14 cellular contexts compared by ENCODE assay signal in genomic region chr7:8178353-8178752, GRCh38.
DNase-seq lines count a peak whose midpoint lies in the region; ATAC-seq, FAIRE-seq and TF ChIP-seq lines count a peak whose summit lies in the region.
"Had no signal": no experiment of that assay in that cellular context is flagged by ENCODE, and none has a peak within 500 bp of the region (broad histone marks: within the 10 kb centered on the region; RNA-seq: fewer than 3 reads in every experiment).

No MANE protein-coding gene starts in this region.

- H3K4me2 ChIP-seq in DOHH2 (ENCODE audit: low read length) (peak overlapping the region; percentile 91), endothelial cell of umbilical vein (ENCODE audit: insufficient read depth, low read length) (no peak overlapping the region)

- no peaks in the 10 kb centered on the region for H3K36me3 Mint-ChIP-seq in T-helper 17 cell (ENCODE audit: low read depth)

- H3K27ac ChIP-seq in DOHH2 (ENCODE audit: low read depth, low read length) (peak overlapping the region; percentile 92), endothelial cell of umbilical vein (ENCODE audit: insufficient read depth, low read depth, low read length) (no peak overlapping the region)

- TF ChIP-seq CTCF in DOHH2 (IDR thresholded peaks at IDR 0.05; ENCODE audit: low read depth, low read length, poor library complexity, severe bottlenecking) (no peak), endothelial cell of umbilical vein (IDR thresholded peaks at IDR 0.05; ENCODE audit: extremely low read depth in 1 of 2, insufficient read depth in 1 of 2, low read depth in 1 of 2, low read length in 2 of 2) (no peak)

- no peaks in the 10 kb centered on the region for H3K36me3 ChIP-seq in DOHH2 (ENCODE audit: control insufficient read depth, low read length)
- H3K36me3 ChIP-seq in endothelial cell of umbilical vein (ENCODE audit: control insufficient read depth in 2 of 2, extremely low read depth in 1 of 2, insufficient read depth in 2 of 2, low read length in 2 of 2), result no peaks in the 10 kb centered on the region

- peak overlapping the region; percentile 98 for H3K27ac Mint-ChIP-seq in T-helper 17 cell
- H3K27ac Mint-ChIP-seq: HFFc6 had no signal

- H3K4me1 ChIP-seq in DOHH2 (ENCODE audit: control insufficient read depth, low read length), result peaks cover 46% of the 10 kb centered on the region
- peaks cover 14% of the 10 kb centered on the region for H3K4me1 ChIP-seq in endothelial cell of umbilical vein (ENCODE audit: control insufficient read depth, extremely low read depth, insufficient read depth, low read length)

- no peaks in the 10 kb centered on the region for H3K27me3 ChIP-seq in DOHH2 (ENCODE audit: control insufficient read depth, low read length)
- no peaks in the 10 kb centered on the region for H3K27me3 ChIP-seq in endothelial cell of umbilical vein (ENCODE audit: control insufficient read depth in 2 of 2, insufficient read depth in 2 of 2, low read length in 2 of 2)

- H3K4me1 Mint-ChIP-seq in T-helper 17 cell, result peaks cover 44% of the 10 kb centered on the region

- H3K9ac ChIP-seq in endothelial cell of umbilical vein (replicated peaks; ENCODE audit: extremely low read depth, insufficient read depth, low read length), result no peak overlapping the region

- CTCF ChIA-PET in endothelial cell of umbilical vein (lab: Charles Lee), result interaction anchor here (0.9 to 1.9 kb wide), 6 partner anchors 9 to 583 kb away, joined by 3 to 9 read pairs (median 4); no protein-coding TSS in a partner anchor

- H3K9me3 ChIP-seq in DOHH2 (ENCODE audit: control insufficient read depth, insufficient read depth, low read length), result no peaks in the 10 kb centered on the region
- H3K9me3 ChIP-seq in T-helper 17 cell (ENCODE audit: control insufficient read depth, low read length, poor library complexity, severe bottlenecking), result no peaks in the 10 kb centered on the region
- H3K9me3 ChIP-seq in endothelial cell of umbilical vein (replicated peaks; ENCODE audit: control insufficient read depth, insufficient read depth, low read length), result no peaks in the 10 kb centered on the region

- H3K27me3 Mint-ChIP-seq in T-helper 17 cell, result no peaks in the 10 kb centered on the region

- H4K20me1 ChIP-seq in DOHH2 (ENCODE audit: control insufficient read depth, insufficient read depth, low read depth, low read length), result no peaks in the 10 kb centered on the region
- H4K20me1 ChIP-seq in endothelial cell of umbilical vein (replicated peaks; ENCODE audit: control insufficient read depth, extremely low read depth, insufficient read depth, low read length), result no peaks in the 10 kb centered on the region

- no peaks in the 10 kb centered on the region for H3K9me2 ChIP-seq in DOHH2 (replicated peaks; ENCODE audit: control insufficient read depth, low read length)

- H3K79me2 ChIP-seq in DOHH2 (ENCODE audit: control insufficient read depth, low read length) (no peaks in the 10 kb centered on the region), endothelial cell of umbilical vein (ENCODE audit: control insufficient read depth, insufficient read depth, low read length) (no peaks in the 10 kb centered on the region)

- FAIRE-seq in endothelial cell of umbilical vein (lab: Jason Lieb, UNC), result no peak
- FAIRE-seq: colon had no signal

- no peaks in the 10 kb centered on the region for H3K9me1 ChIP-seq in endothelial cell of umbilical vein (replicated peaks; ENCODE audit: control insufficient read depth, extremely low read depth, insufficient read depth, low read length)

- H2AFZ ChIP-seq in endothelial cell of umbilical vein (ENCODE audit: low read depth, low read length), result no peak overlapping the region

- ATAC-seq in T-helper 17 cell (no peak), HG03139 (IDR thresholded peaks at IDR 0.05; ENCODE audit: unreplicated experiment) (no peak)

- TF ChIP-seq POLR2A in endothelial cell of umbilical vein (IDR thresholded peaks at IDR 0.05; ENCODE audit: low read depth, low read length), result no peak

- dilution Hi-C loops in endothelial cell of umbilical vein (cut with MboI; ENCODE audit: extremely low pct_ligation_motif_present, low sequenced_read_pairs), result no loop called here

- H3K4me3 Mint-ChIP-seq in T-helper 17 cell, result peak overlapping the region; percentile 74
- H3K4me3 Mint-ChIP-seq: HFFc6 had no signal

- intact Hi-C loops in endothelial cell of umbilical vein (cut with micrococcal nuclease), result no loop called here

- H3K4me3 ChIP-seq in DOHH2 (ENCODE audit: low read length), result peak overlapping the region; percentile 47
- no peak overlapping the region for H3K4me3 ChIP-seq in endothelial cell of umbilical vein (replicated peaks in 1 of 3; ENCODE audit: insufficient read depth in 1 of 3, low read depth in 1 of 3, low read length in 3 of 3)

- in situ Hi-C loops in ACHN (cut with HindIII; ENCODE audit: low pct_ligation_motif_present, low pct_unique_long_range_greater_than_20kb, low sequenced_read_pairs), result no loop called here

- POLR2A ChIA-PET in endothelial cell of umbilical vein (lab: Charles Lee), result interaction anchor here (1.2 kb wide), 1 partner anchor 1079 kb away, joined by 3 read pairs; no protein-coding TSS in a partner anchor

- H3F3A ChIP-seq in DOHH2 (ENCODE audit: control insufficient read depth, insufficient read depth), result peaks cover 11% of the 10 kb centered on the region

- peak; percentile 6 for DNase-seq in ACHN
- DNase-seq in T-helper 17 cell, result no peak
- DNase-seq in endothelial cell of umbilical vein (ENCODE audit: low read depth, low spot score), result peak; percentile 39
- DNase-seq in DMS153 (lab: John Stamatoyannopoulos, UW), result no peak
- DNase-seq in activated gamma-delta T cell treated with Interleukin-2 at 50 U/mL for 16 hours, result no peak
- DNase-seq in NCI-H2107 treated with DMSO at 0.1 percent for 48 hours (lab: John Stamatoyannopoulos, UW; ENCODE audit: unreplicated experiment), result no peak
- DNase-seq: activated CD4-positive, CD25-positive, alpha-beta regulatory T cell; GF-D8; HFFc6; midbrain; NCI-H1436 treated with DMSO at 0.1 percent for 48 hours had no signal

- BruUV-seq in endothelial cell of umbilical vein (replicated peaks; lab: Mats Ljungman, UMichigan), result no TSS peak

TF ChIP-seq in endothelial cell of umbilical vein, 7 proteins besides CTCF, POLR2A, EP300 and RAD21:
- TF ChIP-seq MYC (IDR thresholded peaks at IDR 0.05; ENCODE audit: low read depth, low read length) (no peak), FOS (IDR thresholded peaks at IDR 0.05; ENCODE audit: borderline replicate concordance, insufficient read depth, low read length) (peak; percentile 46)
TF ChIP-seq in endothelial cell of umbilical vein: peak in this region for 1.

Comparison
In these comparisons a context has a peak if more than half of its experiments do, and no peak if none do; other contexts are left out.
1. DNase-seq: peak in ACHN (single experiment) and endothelial cell of umbilical vein (single experiment); none in T-helper 17 cell (0 of 3), DMS153 (single experiment), activated gamma-delta T cell treated with Interleukin-2 at 50 U/mL for 16 hours (single experiment) and NCI-H2107 treated with DMSO at 0.1 percent for 48 hours (single experiment).